Comparison of ENCODE assay signal across 1 cellular context in the genomic region with DNA sequence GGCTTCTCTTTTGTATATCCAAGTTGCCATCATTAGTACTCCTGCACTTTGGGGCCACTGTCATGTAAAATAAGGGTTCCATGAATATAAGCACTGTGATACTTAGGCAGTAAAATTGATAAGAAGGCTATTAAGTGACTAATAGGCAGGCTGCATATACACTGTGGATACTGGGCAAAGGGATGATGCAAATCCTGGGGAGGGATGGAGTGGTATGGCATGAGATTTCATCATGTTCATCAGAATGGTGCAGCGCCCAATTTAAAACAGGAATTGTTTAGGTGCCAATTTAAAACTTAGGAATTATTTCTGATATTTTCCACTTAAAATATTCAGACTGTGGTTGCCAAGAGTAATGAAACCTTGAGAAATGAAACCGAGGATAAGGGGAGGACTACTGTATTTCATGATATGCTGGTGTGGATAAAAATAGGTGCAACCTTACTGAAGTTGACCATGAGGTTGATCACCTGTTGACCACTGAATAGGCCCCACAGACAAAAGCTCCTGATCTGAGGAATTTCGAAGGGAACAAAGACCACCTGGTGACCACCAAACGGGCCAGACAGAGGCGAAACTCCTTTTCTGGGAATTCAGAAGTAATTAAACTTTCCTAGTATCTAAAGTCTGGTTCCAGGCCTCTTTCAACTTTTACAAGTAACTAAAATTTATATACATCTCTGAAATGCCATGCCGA.
TF ChIP-seq lines count a peak whose summit lies in the region.

No MANE protein-coding gene starts in this region.

TF ChIP-seq in HEK293, 187 proteins besides CTCF, POLR2A, EP300 and RAD21 (continued from another document):
- TF ChIP-seq, protein P1, sequence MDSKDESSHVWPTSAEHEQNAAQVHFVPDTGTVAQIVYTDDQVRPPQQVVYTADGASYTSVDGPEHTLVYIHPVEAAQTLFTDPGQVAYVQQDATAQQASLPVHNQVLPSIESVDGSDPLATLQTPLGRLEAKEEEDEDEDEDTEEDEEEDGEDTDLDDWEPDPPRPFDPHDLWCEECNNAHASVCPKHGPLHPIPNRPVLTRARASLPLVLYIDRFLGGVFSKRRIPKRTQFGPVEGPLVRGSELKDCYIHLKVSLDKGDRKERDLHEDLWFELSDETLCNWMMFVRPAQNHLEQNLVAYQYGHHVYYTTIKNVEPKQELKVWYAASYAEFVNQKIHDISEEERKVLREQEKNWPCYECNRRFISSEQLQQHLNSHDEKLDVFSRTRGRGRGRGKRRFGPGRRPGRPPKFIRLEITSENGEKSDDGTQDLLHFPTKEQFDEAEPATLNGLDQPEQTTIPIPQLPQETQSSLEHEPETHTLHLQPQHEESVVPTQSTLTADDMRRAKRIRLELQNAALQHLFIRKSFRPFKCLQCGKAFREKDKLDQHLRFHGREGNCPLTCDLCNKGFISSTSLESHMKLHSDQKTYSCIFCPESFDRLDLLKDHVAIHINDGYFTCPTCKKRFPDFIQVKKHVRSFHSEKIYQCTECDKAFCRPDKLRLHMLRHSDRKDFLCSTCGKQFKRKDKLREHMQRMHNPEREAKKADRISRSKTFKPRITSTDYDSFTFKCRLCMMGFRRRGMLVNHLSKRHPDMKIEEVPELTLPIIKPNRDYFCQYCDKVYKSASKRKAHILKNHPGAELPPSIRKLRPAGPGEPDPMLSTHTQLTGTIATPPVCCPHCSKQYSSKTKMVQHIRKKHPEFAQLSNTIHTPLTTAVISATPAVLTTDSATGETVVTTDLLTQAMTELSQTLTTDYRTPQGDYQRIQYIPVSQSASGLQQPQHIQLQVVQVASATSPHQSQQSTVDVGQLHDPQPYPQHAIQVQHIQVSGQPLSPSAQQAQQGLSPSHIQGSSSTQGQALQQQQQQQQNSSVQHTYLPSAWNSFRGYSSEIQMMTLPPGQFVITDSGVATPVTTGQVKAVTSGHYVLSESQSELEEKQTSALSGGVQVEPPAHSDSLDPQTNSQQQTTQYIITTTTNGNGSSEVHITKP (tag by site-specific recombination; IDR thresholded peaks at IDR 0.05), result 0 out of 2 replicates have a peak, but pooled peaks have one; percentile 26
- TF ChIP-seq ZNF670 (tag by site-specific recombination; IDR thresholded peaks at IDR 0.05; ENCODE audit: low read depth) (no peak), ZBTB48 (tag by site-specific recombination; IDR thresholded peaks at IDR 0.05) (no peak), SCRT2 (tag by site-specific recombination; IDR thresholded peaks at IDR 0.05) (peak; percentile 81), ZNF843 (tag by site-specific recombination; IDR thresholded peaks at IDR 0.05) (no peak)
- TF ChIP-seq, protein P2, sequence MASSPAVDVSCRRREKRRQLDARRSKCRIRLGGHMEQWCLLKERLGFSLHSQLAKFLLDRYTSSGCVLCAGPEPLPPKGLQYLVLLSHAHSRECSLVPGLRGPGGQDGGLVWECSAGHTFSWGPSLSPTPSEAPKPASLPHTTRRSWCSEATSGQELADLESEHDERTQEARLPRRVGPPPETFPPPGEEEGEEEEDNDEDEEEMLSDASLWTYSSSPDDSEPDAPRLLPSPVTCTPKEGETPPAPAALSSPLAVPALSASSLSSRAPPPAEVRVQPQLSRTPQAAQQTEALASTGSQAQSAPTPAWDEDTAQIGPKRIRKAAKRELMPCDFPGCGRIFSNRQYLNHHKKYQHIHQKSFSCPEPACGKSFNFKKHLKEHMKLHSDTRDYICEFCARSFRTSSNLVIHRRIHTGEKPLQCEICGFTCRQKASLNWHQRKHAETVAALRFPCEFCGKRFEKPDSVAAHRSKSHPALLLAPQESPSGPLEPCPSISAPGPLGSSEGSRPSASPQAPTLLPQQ (tag by site-specific recombination; IDR thresholded peaks at IDR 0.05), result peak; percentile 70
- TF ChIP-seq, protein P3, sequence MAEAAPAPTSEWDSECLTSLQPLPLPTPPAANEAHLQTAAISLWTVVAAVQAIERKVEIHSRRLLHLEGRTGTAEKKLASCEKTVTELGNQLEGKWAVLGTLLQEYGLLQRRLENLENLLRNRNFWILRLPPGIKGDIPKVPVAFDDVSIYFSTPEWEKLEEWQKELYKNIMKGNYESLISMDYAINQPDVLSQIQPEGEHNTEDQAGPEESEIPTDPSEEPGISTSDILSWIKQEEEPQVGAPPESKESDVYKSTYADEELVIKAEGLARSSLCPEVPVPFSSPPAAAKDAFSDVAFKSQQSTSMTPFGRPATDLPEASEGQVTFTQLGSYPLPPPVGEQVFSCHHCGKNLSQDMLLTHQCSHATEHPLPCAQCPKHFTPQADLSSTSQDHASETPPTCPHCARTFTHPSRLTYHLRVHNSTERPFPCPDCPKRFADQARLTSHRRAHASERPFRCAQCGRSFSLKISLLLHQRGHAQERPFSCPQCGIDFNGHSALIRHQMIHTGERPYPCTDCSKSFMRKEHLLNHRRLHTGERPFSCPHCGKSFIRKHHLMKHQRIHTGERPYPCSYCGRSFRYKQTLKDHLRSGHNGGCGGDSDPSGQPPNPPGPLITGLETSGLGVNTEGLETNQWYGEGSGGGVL (tag by site-specific recombination; IDR thresholded peaks at IDR 0.05), result peak; percentile 52; the same call in 1 of the 2 replicates
TF ChIP-seq in HEK293: peak in this region for 4.
